In genomic region chr12:78306236-78306635, GRCh38 we compare ENCODE assay signal across 25 cellular contexts.
"Had no signal": no experiment of that assay in that cellular context is flagged by ENCODE, and none has a peak within 500 bp of the region (broad histone marks: within the 10 kb centered on the region; RNA-seq: fewer than 3 reads in every experiment).

No MANE protein-coding gene starts in this region.

- DNase-seq: stimulated activated CD4-positive, alpha-beta T cell treated with anti-CD3 and anti-CD28 coated beads, Interleukin-2, amount 100 ng/mL, for 48 hours; stimulated activated CD4-positive, alpha-beta T cell treated with anti-CD3 and anti-CD28 coated beads, Interleukin-4, amount 100 ng/mL, for 1 hour; stimulated activated CD4-positive, alpha-beta T cell treated with anti-CD3 and anti-CD28 coated beads, Interleukin-4, amount 100 ng/mL, for 24 hours; stimulated activated CD4-positive, alpha-beta T cell treated with anti-CD3 and anti-CD28 coated beads, Interleukin-4, amount 100 ng/mL, for 4 hours; stimulated activated CD8-positive, alpha-beta memory T cell treated with anti-CD3 and anti-CD28 coated beads, Interleukin-4, amount 100 ng/mL, for 48 hours; stimulated activated naive B cell treated with anti-CD40 and anti-IgM and Interleukin-4, amounts not matched to agents 10 μg/mL and 1 μg/mL and 100 μg/mL, for 72 hours; stimulated activated naive CD4-positive, alpha-beta T cell; stimulated activated naive CD4-positive, alpha-beta T cell treated with Interleukin-2 at 50 U/mL for 16 hours; stimulated activated naive CD8-positive, alpha-beta T cell treated with anti-CD3 and anti-CD28 coated beads, Interleukin-15, amount 100 ng/mL, for 72 hours; stimulated activated naive CD8-positive, alpha-beta T cell treated with anti-CD3 and anti-CD28 coated beads, Interleukin-15, Interleukin-2, amounts not matched to agents 100 U/mL and 50 U/mL, for 24 hours; stomach; substantia nigra; testis; thyroid gland; tibial artery; transverse colon; upper lobe of left lung; upper lobe of right lung; uterus had no signal

- H3K9me3 ChIP-seq: stomach, suprapubic skin, testis, thoracic aorta, thyroid gland, tibial artery, tibial nerve, transverse colon, upper lobe of left lung, upper lobe of right lung, uterus, vagina had no signal

- H3K27ac ChIP-seq: stomach, suprapubic skin, testis, thoracic aorta, thyroid gland, tibial artery, tibial nerve, transverse colon, upper lobe of left lung, upper lobe of right lung, uterus, vagina had no signal

- H3K36me3 ChIP-seq: stomach, suprapubic skin, thoracic aorta, thyroid gland, tibial artery, tibial nerve, transverse colon, upper lobe of left lung, upper lobe of right lung, uterus, vagina had no signal

- H3K4me3 ChIP-seq: stomach, suprapubic skin, testis, thoracic aorta, thyroid gland, tibial artery, tibial nerve, transverse colon, upper lobe of left lung, upper lobe of right lung, uterus, vagina had no signal

- ATAC-seq: stimulated activated effector memory CD8-positive, alpha-beta T cell treated with anti-CD3 and anti-CD28 coated beads, Interleukin-12 subunit alpha, Interleukin-12 subunit beta, amount 100 ng/mL, for 72 hours; stimulated activated memory B cell treated with anti-CD40 and anti-IgM and Interleukin-4, amounts not matched to agents 10 μg/mL and 1 μg/mL and 100 μg/mL, for 72 hours; stimulated activated naive B cell treated with anti-CD40 and anti-IgM and Interleukin-4, amounts not matched to agents 10 μg/mL and 1 μg/mL and 100 μg/mL, for 72 hours; stimulated activated naive CD8-positive, alpha-beta T cell treated with anti-CD3 and anti-CD28 coated beads, Interleukin-15, amount 100 ng/mL, for 72 hours; stimulated activated naive CD8-positive, alpha-beta T cell treated with anti-CD3 and anti-CD28 coated beads, Interleukin-15, Interleukin-2, amounts not matched to agents 100 U/mL and 50 U/mL, for 24 hours; upper lobe of right lung had no signal

- H3K27me3 ChIP-seq: stomach, suprapubic skin, testis, thyroid gland, tibial artery, tibial nerve, transverse colon, upper lobe of left lung, upper lobe of right lung, uterus, vagina had no signal

- H3K4me1 ChIP-seq: stomach, suprapubic skin, testis, thyroid gland, tibial artery, tibial nerve, upper lobe of left lung, upper lobe of right lung, uterus, vagina had no signal
